ENCODE assay signal across 8 cellular contexts in genomic region chr6:144151010-144151727, GRCh38. TPM values are rescaled to one million over a fixed set of nuclear protein-coding genes. Genes with fewer than 3 reads are reported as not detected.
DNase-seq lines count a peak whose midpoint lies in the region; ATAC-seq and TF ChIP-seq lines count a peak whose summit lies in the region.

No MANE protein-coding gene starts in this region.

- H3K36me3 ChIP-seq in RWPE2 (ENCODE audit: low read depth) (no peaks in the 10 kb centered on the region), hepatocyte (replicated peaks; ENCODE audit: insufficient read depth, low read depth) (no peaks in the 10 kb centered on the region), spleen (peaks cover 0 to 15% (median 0%) of the 10 kb centered on the region in 6 donors), BE2C (no peaks in the 10 kb centered on the region)

- H3K27me3 Mint-ChIP-seq in activated naive CD4-positive, alpha-beta T cell treated with anti-CD3 and anti-CD28 coated beads, Interleukin-2, amount 10 ng/mL, durations not matched to agents 7 days and 5 days = peaks cover 7% of the 10 kb centered on the region

- no peaks in the 10 kb centered on the region for H3K9me3 Mint-ChIP-seq in activated naive CD4-positive, alpha-beta T cell treated with anti-CD3 and anti-CD28 coated beads, Interleukin-2, amount 10 ng/mL, durations not matched to agents 7 days and 5 days

- WGBS in hepatocyte (ENCODE audit: low lambda C conversion rate, missing lambda C conversion rate) = 18% methylated on average over 15 of the region's 15 CpGs
- WGBS in spleen, 5 donors = 1 to 2% (median 1%) methylated on average over 15 of the region's 15 CpGs

- H3K27ac Mint-ChIP-seq in activated naive CD4-positive, alpha-beta T cell treated with anti-CD3 and anti-CD28 coated beads, Interleukin-2, amount 10 ng/mL, durations not matched to agents 7 days and 5 days = peak overlapping the region; percentile 98

- peak overlapping the region; percentile 87 for H3K4me3 Mint-ChIP-seq in activated naive CD4-positive, alpha-beta T cell treated with anti-CD3 and anti-CD28 coated beads, Interleukin-2, amount 10 ng/mL, durations not matched to agents 7 days and 5 days

- H3K27ac ChIP-seq in RWPE2 (ENCODE audit: poor library complexity, severe bottlenecking) = no peak overlapping the region
- H3K27ac ChIP-seq in hepatocyte = no peak overlapping the region
- peak overlapping the region; percentile 87 to 97 (median 94) for H3K27ac ChIP-seq in spleen
- no peak overlapping the region for H3K27ac ChIP-seq in caudate nucleus (ENCODE audit: low read depth, low read length)

- H3K4me3 ChIP-seq in RWPE2 (ENCODE audit: severe bottlenecking) = peak overlapping the region; percentile 60
- peak overlapping the region; percentile 88 for H3K4me3 ChIP-seq in hepatocyte
- H3K4me3 ChIP-seq in spleen = peak overlapping the region; percentile 32 to 91 (median 82)
- no peak overlapping the region for H3K4me3 ChIP-seq in BE2C (ENCODE audit: low read depth, low read length)

- ATAC-seq in GM18873 (IDR thresholded peaks at IDR 0.05; ENCODE audit: low FRiP score, unreplicated experiment) (peak; percentile 54), HG03045 (IDR thresholded peaks at IDR 0.05; ENCODE audit: unreplicated experiment) (peak; percentile 52), RWPE2 (ENCODE audit: low read depth) (peak; percentile 48)

- H3K79me2 ChIP-seq in hepatocyte = no peaks in the 10 kb centered on the region

- intact Hi-C loops in spleen (cut with DNase I; ENCODE audit: low total_unique reads) = loop anchor here (10.0 kb wide), 1 partner anchor 64 kb away; no protein-coding TSS in a partner anchor

- H3K9me2 ChIP-seq in hepatocyte (replicated peaks; ENCODE audit: insufficient read depth) = no peaks in the 10 kb centered on the region

- TF ChIP-seq CTCF in RWPE2 (IDR thresholded peaks at IDR 0.05; ENCODE audit: poor library complexity, severe bottlenecking) (peak; percentile 18), hepatocyte (IDR thresholded peaks at IDR 0.05; ENCODE audit: poor library complexity) (no peak), spleen (IDR thresholded peaks at IDR 0.05 in 8 of 11, conservative IDR thresholded peaks at IDR 0.05 in 3 of 11) (peak in 2 of 11 experiments; percentile 1 to 6), BE2C (IDR thresholded peaks at IDR 0.05; ENCODE audit: low read depth, low read length) (no peak)

- TF ChIP-seq POLR2A in spleen (IDR thresholded peaks at IDR 0.05) = peak in 2 of 3 donors; percentile 24 to 38

- H3K4me1 ChIP-seq in RWPE2 (ENCODE audit: insufficient read depth, poor library complexity, severe bottlenecking) = no peaks in the 10 kb centered on the region
- peaks cover 14% of the 10 kb centered on the region for H3K4me1 ChIP-seq in hepatocyte (ENCODE audit: insufficient read depth)
- peaks cover 2 to 63% (median 53%) of the 10 kb centered on the region in 6 donors for H3K4me1 ChIP-seq in spleen
- no peaks in the 10 kb centered on the region for H3K4me1 ChIP-seq in BE2C

- peak overlapping the region; percentile 100 for H3K4me2 ChIP-seq in hepatocyte

- peaks cover 25% of the 10 kb centered on the region for H3K36me3 Mint-ChIP-seq in activated naive CD4-positive, alpha-beta T cell treated with anti-CD3 and anti-CD28 coated beads, Interleukin-2, amount 10 ng/mL, durations not matched to agents 7 days and 5 days

- peaks cover 49% of the 10 kb centered on the region for H3K4me1 Mint-ChIP-seq in activated naive CD4-positive, alpha-beta T cell treated with anti-CD3 and anti-CD28 coated beads, Interleukin-2, amount 10 ng/mL, durations not matched to agents 7 days and 5 days

- no peak for DNase-seq in RWPE2 (ENCODE audit: low spot score)
- peak; percentile 68 for DNase-seq in activated naive CD4-positive, alpha-beta T cell treated with anti-CD3 and anti-CD28 coated beads, Interleukin-2, amount 10 ng/mL, durations not matched to agents 7 days and 5 days
- DNase-seq in hepatocyte (ENCODE audit: low spot score) = peak; percentile 28
- DNase-seq in spleen = peak; percentile 77
- no peak for DNase-seq in BE2C
- no peak for DNase-seq in caudate nucleus (lab: John Stamatoyannopoulos, UW)

- no peaks in the 10 kb centered on the region for H3K9me3 ChIP-seq in RWPE2 (ENCODE audit: severe bottlenecking)
- no peaks in the 10 kb centered on the region for H3K9me3 ChIP-seq in hepatocyte (ENCODE audit: low read depth)
- no peaks in the 10 kb centered on the region for H3K9me3 ChIP-seq in spleen
- no peaks in the 10 kb centered on the region for H3K9me3 ChIP-seq in BE2C

- no peaks in the 10 kb centered on the region for H3K27me3 ChIP-seq in RWPE2 (ENCODE audit: insufficient read depth, poor library complexity, severe bottlenecking)
- peaks cover 50% of the 10 kb centered on the region for H3K27me3 ChIP-seq in hepatocyte
- no peaks in the 10 kb centered on the region for H3K27me3 ChIP-seq in spleen (replicated peaks in 1 of 7)
- H3K27me3 ChIP-seq in BE2C = peaks cover 27% of the 10 kb centered on the region

- H4K20me1 ChIP-seq in hepatocyte (ENCODE audit: insufficient read depth, poor library complexity, severe bottlenecking) = no peaks in the 10 kb centered on the region

- CTCF ChIA-PET in activated naive CD4-positive, alpha-beta T cell treated with anti-CD3 and anti-CD28 coated beads, Interleukin-2, amount 10 ng/mL, durations not matched to agents 7 days and 5 days (lab: Charles Lee) = interaction anchor here (1.4 to 2.0 kb wide), 2 partner anchors 46 to 70 kb away, joined by 4 to 5 read pairs; no protein-coding TSS in a partner anchor

- peak overlapping the region; percentile 97 for H2AFZ ChIP-seq in hepatocyte

RNA-seq across cellular contexts. Expression of gene STX11, which starts 0.9 kb away (rescaled TPM):
- total RNA-seq in hepatocyte (0.27 and 1.6 TPM in 2 replicates), spleen (10 to 100 TPM; 34.8 to 76.0 (median 52.0) TPM)
- polyA plus RNA-seq in hepatocyte (0.48 and 0.84 TPM in 2 replicates), spleen (10 to 100 TPM in 1 of 3 donors, 1 to 10 TPM in 2; 5.9 to 14.4 (median 9.3) TPM)
- not detected for polyA plus RNA-seq in BE2C (2012; ENCODE audit: insufficient read depth, insufficient read length, low read depth)

RNA-seq across cellular contexts. Expression of gene SF3B5, which starts 55.8 kb away (rescaled TPM):
- total RNA-seq in hepatocyte = 147 and 182 TPM in 2 replicates
- polyA plus RNA-seq in hepatocyte = 155 and 179 TPM in 2 replicates
- total RNA-seq in spleen = 100 to 1,000 TPM in 3 of 7 donors, 10 to 100 TPM in 4; 80.1 to 153 (median 89.6) TPM
- 100 to 1,000 TPM; 172 to 236 (median 189) TPM for polyA plus RNA-seq in spleen
- 305 TPM for polyA plus RNA-seq in BE2C (2012; ENCODE audit: insufficient read depth, insufficient read length, low read depth)

Comparison
In these comparisons a context has a peak if more than half of its experiments do, and no peak if none do; other contexts are left out.
1. DNase-seq: peak in activated naive CD4-positive, alpha-beta T cell treated with anti-CD3 and anti-CD28 coated beads, Interleukin-2, amount 10 ng/mL, durations not matched to agents 7 days and 5 days (single experiment), hepatocyte (single experiment) and spleen (single experiment); none in RWPE2 (single experiment), BE2C (single experiment) and caudate nucleus (0 of 61).
2. H3K27ac ChIP-seq: peak in spleen (8 of 8); none in RWPE2 (single experiment), hepatocyte (single experiment) and caudate nucleus (single experiment).
3. RNA of gene STX11, which starts 0.9 kb away (total RNA-seq): 34.8 to 76.0 TPM in spleen; 0.27 to 1.6 TPM in hepatocyte; every median in the first group is over 10 times any median in the second.
4. Peak in every context shown above with its lines, with median percentiles within 50 percentile points of each other: ATAC-seq.